8 cellular contexts compared by ENCODE assay signal in the genomic region with DNA sequence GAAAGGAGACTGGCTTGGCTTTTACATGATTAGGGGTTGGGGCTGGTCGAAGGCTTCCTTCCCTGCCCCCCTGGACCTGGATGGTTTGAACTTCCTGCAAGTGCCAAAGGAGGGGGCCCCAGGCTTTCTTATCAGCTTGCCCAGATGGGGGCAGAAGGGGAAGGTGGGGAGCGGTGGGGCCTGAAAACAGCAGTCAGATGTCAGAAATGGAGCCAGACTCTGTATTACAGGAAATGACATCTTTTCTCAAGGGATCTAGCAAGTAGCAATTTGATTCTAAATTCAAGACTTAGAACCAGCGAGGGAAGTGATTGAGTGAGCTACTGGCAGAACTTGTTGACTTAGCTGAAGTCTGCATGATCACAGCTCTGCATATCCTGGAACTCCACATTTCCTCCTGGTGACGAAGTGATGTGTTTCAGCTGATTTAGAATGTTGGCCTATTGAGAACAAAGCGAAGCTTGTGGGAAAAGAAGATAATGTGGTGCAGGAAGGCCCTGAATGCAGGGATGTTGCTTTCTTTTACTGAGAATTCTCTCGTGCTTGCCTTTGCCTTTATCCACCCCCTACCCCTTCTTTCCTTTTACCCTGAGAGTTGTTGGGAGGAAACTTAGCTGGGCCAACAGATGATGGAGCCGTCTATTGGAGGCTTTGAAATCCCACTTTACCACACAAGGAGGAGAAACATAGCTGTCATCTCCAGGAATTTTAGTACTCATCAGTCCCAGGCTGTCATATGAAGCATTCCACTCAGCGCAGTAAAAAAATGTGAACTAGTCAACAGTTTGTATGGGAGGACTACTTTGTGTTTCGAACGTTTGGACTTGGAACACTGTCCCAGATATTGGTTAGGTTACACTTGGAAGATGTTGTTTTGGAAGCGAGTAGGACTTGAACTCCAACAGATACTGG. TPM values are rescaled to one million over a fixed set of nuclear protein-coding genes. Genes with fewer than 3 reads are reported as not detected.
DNase-seq lines count a peak whose midpoint lies in the region; ATAC-seq and TF ChIP-seq lines count a peak whose summit lies in the region.

No MANE protein-coding gene starts in this region.

- H3K36me3 ChIP-seq in gastroesophageal sphincter (no peaks in the 10 kb centered on the region), gastrocnemius medialis (no peaks in the 10 kb centered on the region)

- intact Hi-C loops in gastrocnemius medialis (cut with DNase I; ENCODE audit: low total_unique reads): loop anchor here (5.0 kb wide), 1 partner anchor 73 kb away; no protein-coding TSS in a partner anchor

- in situ Hi-C loops in gastrocnemius medialis (cut with MboI; ENCODE audit: low sequenced_read_pairs in 4 of 4): no loop called here

- 36 to 47% methylated on average over 6 to 11 of the region's 11 CpGs for WGBS in gastroesophageal sphincter (ENCODE audit: low coverage in 1 of 2), 2 donors

- no peak for TF ChIP-seq EP300 in gastroesophageal sphincter (IDR thresholded peaks at IDR 0.05)

- POLR2A ChIA-PET in T-cell (lab: Charles Lee): no interaction called here

- no peaks in the 10 kb centered on the region for H3K27me3 ChIP-seq in gastroesophageal sphincter
- H3K27me3 ChIP-seq in gastrocnemius medialis: no peaks in the 10 kb centered on the region

- peak overlapping the region; percentile 10 to 88 for H3K27ac Mint-ChIP-seq in T-cell

- TF ChIP-seq POLR2A in gastroesophageal sphincter (IDR thresholded peaks at IDR 0.05) (no peak), gastrocnemius medialis (IDR thresholded peaks at IDR 0.05) (peak in 1 of 2 donors; percentile 34)

- H3K9me3 ChIP-seq in gastroesophageal sphincter: no peaks in the 10 kb centered on the region
- no peaks in the 10 kb centered on the region for H3K9me3 ChIP-seq in gastrocnemius medialis

- peak; percentile 12 for DNase-seq in activated CD4-positive, alpha-beta T cell treated with anti-CD3 and anti-CD28 coated beads for 48 hours
- DNase-seq in activated CD4-positive, alpha-beta T cell treated with anti-CD3 and anti-CD28 coated beads, Interleukin-2, amount 50 U/mL, for 48 hours: no peak
- DNase-seq in T-cell (peak in 26 of 34 experiments; percentile 10 to 57 (median 26)), gastrocnemius medialis (peak in 1 of 2 donors; percentile 31)
- no peak for DNase-seq in activated CD4-positive, CD25-positive, alpha-beta regulatory T cell (lab: John Stamatoyannopoulos, UW)
- no peak for DNase-seq in effector CD8-positive, alpha-beta T cell (lab: John Stamatoyannopoulos, UW)

- H3K27me3 Mint-ChIP-seq in T-cell: no peaks in the 10 kb centered on the region

- TF ChIP-seq CTCF in gastroesophageal sphincter (IDR thresholded peaks at IDR 0.05): peak in 1 of 4 experiments; percentile 11
- no peak for TF ChIP-seq CTCF in gastrocnemius medialis (IDR thresholded peaks at IDR 0.05 in 4 of 5, conservative IDR thresholded peaks at IDR 0.05 in 1 of 5)

- peak overlapping the region; percentile 15 to 68 (median 68) for H3K27ac ChIP-seq in gastroesophageal sphincter
- H3K27ac ChIP-seq in gastrocnemius medialis: peak overlapping the region; percentile 68 to 80 (median 77)

- no peak overlapping the region for H3K4me3 ChIP-seq in gastroesophageal sphincter
- peak overlapping the region in 1 of 4 donors; percentile 6 for H3K4me3 ChIP-seq in gastrocnemius medialis

- H3K36me3 Mint-ChIP-seq in T-cell: peaks cover 8% of the 10 kb centered on the region

- ATAC-seq in HG02852 (IDR thresholded peaks at IDR 0.05; ENCODE audit: unreplicated experiment) (peak; percentile 55), T-cell (replicated peaks in 1 of 4) (peak; percentile 54 to 82 (median 59)), gastroesophageal sphincter (peak; percentile 83), gastrocnemius medialis (peak; percentile 66)

- H3K4me1 Mint-ChIP-seq in T-cell: peaks cover 82 to 87% (median 82%) of the 10 kb centered on the region in 3 donors

- H3K4me3 Mint-ChIP-seq in T-cell: peak overlapping the region; percentile 21 to 54 (median 46)

- H3K4me1 ChIP-seq in gastroesophageal sphincter (peaks cover 5 to 46% (median 19%) of the 10 kb centered on the region in 3 donors), gastrocnemius medialis (peaks cover 63 to 70% of the 10 kb centered on the region in 2 donors)

- H3K9me3 Mint-ChIP-seq in T-cell: no peaks in the 10 kb centered on the region

- CTCF ChIA-PET in T-cell (lab: Charles Lee): interaction anchor here in 1 of 2 donors (0.5 to 1.0 kb wide), 2 partner anchors 46 to 140 kb away, joined by 3 read pairs; no protein-coding TSS in a partner anchor

RNA-seq across cellular contexts. Expression of a gene that starts 43.2 kb away (rescaled TPM):
- 10 to 100 TPM; 62.5 to 75.2 (median 62.8) TPM for total RNA-seq in T-cell
- total RNA-seq in gastroesophageal sphincter: 100 to 1,000 TPM in 1 of 4 donors, 10 to 100 TPM in 3; 35.5 to 106 (median 63.2) TPM
- total RNA-seq in gastrocnemius medialis: 10 to 100 TPM; 23.9 to 68.1 (median 39.5) TPM

Comparison
In these comparisons a context has a peak if more than half of its experiments do, and no peak if none do; other contexts are left out.
1. DNase-seq: peak in activated CD4-positive, alpha-beta T cell treated with anti-CD3 and anti-CD28 coated beads for 48 hours (single experiment) and T-cell (26 of 34); none in activated CD4-positive, alpha-beta T cell treated with anti-CD3 and anti-CD28 coated beads, Interleukin-2, amount 50 U/mL, for 48 hours (0 of 2), activated CD4-positive, CD25-positive, alpha-beta regulatory T cell (0 of 4) and effector CD8-positive, alpha-beta T cell (single experiment).
2. Peak in every context shown above with its lines, with median percentiles within 50 percentile points of each other: ATAC-seq.